ENCODE assay signal across 8 cellular contexts in genomic region chr1:226100436-226101347, GRCh38. TPM values are rescaled to one million over a fixed set of nuclear protein-coding genes. Genes with fewer than 3 reads are reported as not detected.
DNase-seq lines count a peak whose midpoint lies in the region; ATAC-seq and TF ChIP-seq lines count a peak whose summit lies in the region.

No MANE protein-coding gene starts in this region.

- TF ChIP-seq CTCF in OCI-LY3 (IDR thresholded peaks at IDR 0.05; ENCODE audit: low read depth, low read length) (no peak), body of pancreas (IDR thresholded peaks at IDR 0.05) (peak in 3 of 7 experiments; percentile 5 to 38 (median 16)), spleen (IDR thresholded peaks at IDR 0.05 in 8 of 11, conservative IDR thresholded peaks at IDR 0.05 in 3 of 11) (peak in 1 of 11 experiments; percentile 4)

- TF ChIP-seq POLR2A in body of pancreas (IDR thresholded peaks at IDR 0.05) (no peak), spleen (IDR thresholded peaks at IDR 0.05) (no peak)

- H3K4me1 ChIP-seq in OCI-LY3 (ENCODE audit: low read length) (no peaks in the 10 kb centered on the region), body of pancreas (peaks cover 10% of the 10 kb centered on the region), spleen (peaks cover 3 to 25% (median 15%) of the 10 kb centered on the region in 6 donors)

- peak; percentile 20 for DNase-seq in NOMO-1 treated with DMSO at 0.1 percent for 48 hours (lab: John Stamatoyannopoulos, UW; ENCODE audit: unreplicated experiment)
- no peak for DNase-seq in NOMO-1 treated with dmso at 0.1 percent for 144 hours (lab: John Stamatoyannopoulos, UW; ENCODE audit: unreplicated experiment)
- DNase-seq in body of pancreas = peak; percentile 49 to 67 (median 58)
- peak; percentile 36 for DNase-seq in inferior parietal cortex (ENCODE audit: extremely low spot score)
- DNase-seq in spleen = peak; percentile 73
- no peak for DNase-seq in HPDE6-E6E7 (ENCODE audit: extremely low spot score)

- H3K4me2 ChIP-seq in OCI-LY3 (ENCODE audit: low read length) = peak overlapping the region; percentile 72

- 9 to 10% methylated on average over 32 of the region's 32 CpGs for WGBS in body of pancreas, 2 donors
- 10 to 16% (median 12%) methylated on average over 31 to 32 of the region's 32 CpGs for WGBS in spleen, 5 donors

- H2AFZ ChIP-seq in OCI-LY3 (ENCODE audit: low read depth, low read length) = peak overlapping the region; percentile 68

- no peaks in the 10 kb centered on the region for H3K9me3 ChIP-seq in OCI-LY3 (ENCODE audit: insufficient read depth, low read length)
- H3K9me3 ChIP-seq in body of pancreas = no peaks in the 10 kb centered on the region
- no peaks in the 10 kb centered on the region for H3K9me3 ChIP-seq in spleen

- H3K79me2 ChIP-seq in OCI-LY3 (ENCODE audit: low read length) = no peaks in the 10 kb centered on the region

- H3K27ac ChIP-seq in OCI-LY3 (ENCODE audit: low read length) = no peak overlapping the region
- peak overlapping the region in 2 of 4 donors; percentile 17 to 39 for H3K27ac ChIP-seq in body of pancreas
- H3K27ac ChIP-seq in spleen = peak overlapping the region in 3 of 8 donors; percentile 10 to 39 (median 23)

- peak; percentile 67 for ATAC-seq in body of pancreas
- no peak for ATAC-seq in GM18519 (IDR thresholded peaks at IDR 0.05; ENCODE audit: low FRiP score, unreplicated experiment)

- intact Hi-C loops in body of pancreas (cut with DNase I) (loop anchor here (5.0 kb wide), 1 partner anchor 618 kb away; no protein-coding TSS in a partner anchor), spleen (cut with DNase I; ENCODE audit: low total_unique reads) (no loop called here)

- H3K36me3 ChIP-seq in OCI-LY3 (replicated peaks; ENCODE audit: low read depth, low read length) (no peaks in the 10 kb centered on the region), body of pancreas (replicated peaks in 1 of 2; ENCODE audit: insufficient read depth in 1 of 2, low read depth in 2 of 2) (no peaks in the 10 kb centered on the region), spleen (no peaks in the 10 kb centered on the region)

- H3K27me3 ChIP-seq in OCI-LY3 (ENCODE audit: low read depth, low read length) (peaks cover 22% of the 10 kb centered on the region), body of pancreas (no peaks in the 10 kb centered on the region), spleen (replicated peaks in 1 of 7) (no peaks in the 10 kb centered on the region)

- peak overlapping the region; percentile 78 for H3K4me3 ChIP-seq in OCI-LY3 (ENCODE audit: low read length)
- peak overlapping the region; percentile 26 to 32 for H3K4me3 ChIP-seq in body of pancreas
- H3K4me3 ChIP-seq in spleen = peak overlapping the region; percentile 5 to 65 (median 38)

- peak overlapping the region; percentile 12 for H3K9ac ChIP-seq in OCI-LY3 (ENCODE audit: low read length)

- no peaks in the 10 kb centered on the region for H4K20me1 ChIP-seq in OCI-LY3 (ENCODE audit: insufficient read depth, low read length)

RNA-seq across cellular contexts. Expression of gene H3-3A, which starts 38.2 kb away (rescaled TPM):
- total RNA-seq in body of pancreas = 100 to 1,000 TPM; 163 to 211 TPM
- 100 to 1,000 TPM; 362 to 685 (median 490) TPM for total RNA-seq in spleen
- polyA plus RNA-seq in spleen = 1,000 to 10,000 TPM in 1 of 3 donors, 100 to 1,000 TPM in 2; 837 to 1,089 (median 864) TPM

Comparison
In these comparisons a context has a peak if more than half of its experiments do, and no peak if none do; other contexts are left out.
1. DNase-seq: peak in NOMO-1 treated with DMSO at 0.1 percent for 48 hours (single experiment), body of pancreas (4 of 4), inferior parietal cortex (single experiment) and spleen (single experiment); none in NOMO-1 treated with dmso at 0.1 percent for 144 hours (single experiment) and HPDE6-E6E7 (single experiment).
2. Peak in every context shown above with its lines, with median percentiles within 50 percentile points of each other: H3K4me3 ChIP-seq.